In the genomic region with DNA sequence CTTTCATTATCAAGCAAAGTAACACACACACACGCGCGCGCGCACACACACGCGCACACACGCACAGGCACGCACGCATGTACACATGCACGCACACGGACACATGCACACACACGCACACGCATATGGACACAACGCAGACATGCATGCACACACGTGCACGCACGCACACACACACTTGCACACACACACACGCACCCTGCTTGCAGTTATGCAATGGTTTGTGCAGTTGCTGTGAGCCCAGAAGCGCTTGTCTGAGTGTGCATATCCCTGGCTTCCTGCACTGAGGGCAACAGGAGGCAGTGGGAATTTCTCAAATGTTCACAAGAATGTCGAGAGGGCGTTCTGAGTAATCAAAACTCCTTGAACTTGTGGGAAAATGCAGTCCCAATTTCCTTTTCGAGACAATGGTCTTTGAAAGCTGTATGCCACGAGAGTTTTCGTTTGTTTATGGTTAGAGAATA, we compare ENCODE assay signal across 25 cellular contexts. TPM values are rescaled to one million over a fixed set of nuclear protein-coding genes. Genes with fewer than 3 reads are reported as not detected.
A peak's percentile ranks its signal among the peaks of the same experiment; 100 is the strongest.
DNase-seq lines count a peak whose midpoint lies in the region; ATAC-seq, FAIRE-seq and TF ChIP-seq lines count a peak whose summit lies in the region.
"Had no signal": no experiment of that assay in that cellular context is flagged by ENCODE, and none has a peak within 500 bp of the region (broad histone marks: within the 10 kb centered on the region; RNA-seq: fewer than 3 reads in every experiment).

No MANE protein-coding gene starts in this region.

- BruUV-seq in GM12878 (replicated peaks; lab: Mats Ljungman, UMichigan), result no TSS peak

- DNase-seq in GM23338 (ENCODE audit: low spot score), result no peak
- DNase-seq in GM12878 (ENCODE audit: low read depth, low spot score), result no peak
- peak; percentile 47 for DNase-seq in hepatic stellate cell (ENCODE audit: low spot score)
- DNase-seq in pulmonary artery endothelial cell (ENCODE audit: low read depth, low spot score), result peak; percentile 91
- no peak for DNase-seq in DMS79 treated with DMSO at 0.1 percent for 48 hours (lab: John Stamatoyannopoulos, UW)
- DNase-seq: activated CD4-positive, alpha-beta T cell treated with anti-CD3 and anti-CD28 coated beads, Interleukin-2, amount 50 U/mL, for 4 hours; activated T-cell treated with anti-CD3 and anti-CD28 coated beads, Interleukin-2, amount 50 U/mL, for 1 hour; AML-193; Calu3; caudate nucleus; gastrocnemius medialis; GF-D8; KG1; NCI-H1048; NCI-H2081; NCI-H526 treated with DMSO at 0.1 percent for 48 hours; stimulated activated CD4-positive, alpha-beta T cell treated with anti-CD3 and anti-CD28 coated beads, Interleukin-2, amount 100 ng/mL, for 24 hours had no signal

- ATAC-seq in GM23338 (no peak), GM12878 (no peak), GM18858 (IDR thresholded peaks at IDR 0.05; ENCODE audit: unreplicated experiment) (no peak), GM21528 (IDR thresholded peaks at IDR 0.05; ENCODE audit: low FRiP score, unreplicated experiment) (no peak), GM18861 (IDR thresholded peaks at IDR 0.05; ENCODE audit: unreplicated experiment) (no peak)
- ATAC-seq: gastrocnemius medialis had no signal

- no peaks in the 10 kb centered on the region for H3K79me2 ChIP-seq in GM23338 (replicated peaks; ENCODE audit: insufficient read depth)
- H3K79me2 ChIP-seq in GM12878 (ENCODE audit: control insufficient read depth, insufficient read depth, low read length), result no peaks in the 10 kb centered on the region

- 79% methylated on average over 25 of the region's 25 CpGs for WGBS in GM12878 (ENCODE audit: insufficient coverage, insufficient replicate concordance, low lambda C conversion rate, missing lambda C conversion rate)

- H4K20me1 ChIP-seq in GM23338 (replicated peaks; ENCODE audit: insufficient read depth), result no peaks in the 10 kb centered on the region
- no peaks in the 10 kb centered on the region for H4K20me1 ChIP-seq in GM12878 (ENCODE audit: control insufficient read depth, insufficient read depth)

- H3K4me3 ChIP-seq in GM23338 (no peak overlapping the region), GM12878 (no peak overlapping the region)
- H3K4me3 ChIP-seq: gastrocnemius medialis, suprapubic skin had no signal

- no peak overlapping the region for H3K27ac Mint-ChIP-seq in GM23338
- H3K27ac Mint-ChIP-seq: memory B cell had no signal

- CTCF ChIA-PET in GM12878 (lab: Yijun Ruan, JAX), result no interaction called here

- H3K27ac ChIP-seq in GM23338 (ENCODE audit: low read depth), result no peak overlapping the region
- no peak overlapping the region for H3K27ac ChIP-seq in GM12878 (ENCODE audit: control insufficient read depth, insufficient read depth)
- H3K27ac ChIP-seq: gastrocnemius medialis, neutrophil, suprapubic skin had no signal

- intact Hi-C loops in GM12878 (cut with micrococcal nuclease; ENCODE audit: unreplicated experiment), result no loop called here

- no peak for FAIRE-seq in GM12878 (lab: Jason Lieb, UNC)
- FAIRE-seq: GM19239 had no signal

- H3K9ac ChIP-seq in GM12878 (ENCODE audit: control insufficient read depth, insufficient read depth, low read length), result no peak overlapping the region

- H2AFZ ChIP-seq in GM23338 (0 out of 2 replicates have a peak overlapping the region, but pooled peaks have one; percentile 47), GM12878 (ENCODE audit: control insufficient read depth, low read depth, low read length) (no peak overlapping the region)

- no peaks in the 10 kb centered on the region; the same call in 2 of the 3 replicates for H3K9me3 Mint-ChIP-seq in GM23338
- H3K9me3 Mint-ChIP-seq: memory B cell had no signal

- TF ChIP-seq RAD21 in GM12878 (IDR thresholded peaks at IDR 0.05; ENCODE audit: insufficient read depth, low read depth, low read length), result no peak

- in situ Hi-C loops in GM12878 (cut with MboI), result no loop called here

- H3K27me3 Mint-ChIP-seq in GM23338 (ENCODE audit: insufficient read depth, low read depth, poor library complexity), result peaks cover 1% of the 10 kb centered on the region
- H3K27me3 Mint-ChIP-seq: activated naive CD8-positive, alpha-beta T cell; memory B cell had no signal

- no peaks in the 10 kb centered on the region for H3K9me2 ChIP-seq in GM23338 (ENCODE audit: insufficient read depth)

- no peak overlapping the region for H3K4me2 ChIP-seq in GM23338
- H3K4me2 ChIP-seq in GM12878 (ENCODE audit: control insufficient read depth, insufficient read depth), result no peak overlapping the region

- TF ChIP-seq CTCF in GM23338 (conservative IDR thresholded peaks at IDR 0.05; ENCODE audit: low read depth in 2 of 2) (no peak), GM12878 (IDR thresholded peaks at IDR 0.05 in 2 of 3, conservative IDR thresholded peaks at IDR 0.05 in 1 of 3; ENCODE audit: control insufficient read depth in 2 of 3, extremely low read depth in 1 of 3, insufficient read depth in 1 of 3, low read depth in 3 of 3, low read length in 3 of 3) (no peak)

- H3K36me3 ChIP-seq in GM23338 (ENCODE audit: insufficient read depth) (no peaks in the 10 kb centered on the region), GM12878 (ENCODE audit: control insufficient read depth in 2 of 2, insufficient read depth in 2 of 2, low read length in 1 of 2) (no peaks in the 10 kb centered on the region; a peak in 1 of 4 replicates)
- H3K36me3 ChIP-seq: gastrocnemius medialis, neutrophil, suprapubic skin had no signal

- no peaks in the 10 kb centered on the region for H3F3A ChIP-seq in GM23338 (replicated peaks; ENCODE audit: low read depth)

- H3K36me3 Mint-ChIP-seq in GM23338 (ENCODE audit: low read depth), result no peaks in the 10 kb centered on the region; the same call in 2 of the 3 replicates
- H3K36me3 Mint-ChIP-seq: activated naive CD8-positive, alpha-beta T cell; memory B cell had no signal

- no peak for TF ChIP-seq POLR2A in GM12878 (IDR thresholded peaks at IDR 0.05; ENCODE audit: low read depth, low read length)

- peaks cover 12% of the 10 kb centered on the region for H3K4me1 Mint-ChIP-seq in GM23338

- peaks cover 4% of the 10 kb centered on the region; the same call in 1 of the 2 replicates for H3K4me1 ChIP-seq in GM23338 (ENCODE audit: insufficient read depth)
- H3K4me1 ChIP-seq in GM12878 (ENCODE audit: control insufficient read depth, insufficient read depth, low read length), result peaks cover 37% of the 10 kb centered on the region

- no peaks in the 10 kb centered on the region for H3K27me3 ChIP-seq in GM23338 (ENCODE audit: insufficient read depth)
- H3K27me3 ChIP-seq in GM12878 (replicated peaks in 1 of 2; ENCODE audit: control insufficient read depth in 2 of 2, insufficient read depth in 2 of 2, low read length in 1 of 2), result no peaks in the 10 kb centered on the region
- H3K27me3 ChIP-seq: gastrocnemius medialis, neutrophil, suprapubic skin had no signal

- H3K9me3 ChIP-seq in GM12878 (replicated peaks; ENCODE audit: control insufficient read depth, insufficient read depth, low read length), result no peaks in the 10 kb centered on the region
- H3K9me3 ChIP-seq: gastrocnemius medialis, neutrophil, suprapubic skin had no signal

- SMC1A ChIA-PET in GM12878 (lab: Charles Lee; ENCODE audit: uncharacterized antibody, unreplicated experiment), result interaction anchor here (1.1 kb wide), 1 partner anchor 11 kb away, joined by 3 read pairs; no protein-coding TSS in a partner anchor

- POLR2A ChIA-PET in GM12878 (lab: Charles Lee), result no interaction called here

- no peak overlapping the region for H3K4me3 Mint-ChIP-seq in GM23338
- H3K4me3 Mint-ChIP-seq: activated naive CD8-positive, alpha-beta T cell; memory B cell had no signal

- RAD21 ChIA-PET in GM12878 (lab: Charles Lee; ENCODE audit: unreplicated experiment), result no interaction called here

- TF ChIP-seq EP300 in GM12878 (IDR thresholded peaks at IDR 0.05; ENCODE audit: borderline replicate concordance in 1 of 2, control insufficient read depth in 1 of 2, low read depth in 2 of 2, low read length in 2 of 2), result no peak

TF ChIP-seq in GM23338, 12 proteins besides CTCF, POLR2A, EP300 and RAD21 (continues in another document):
- no peak for TF ChIP-seq NANOG (IDR thresholded peaks at IDR 0.05; ENCODE audit: borderline replicate concordance)

TF ChIP-seq in GM12878, 131 proteins besides CTCF, POLR2A, EP300 and RAD21 (continues in another document):
- TF ChIP-seq, protein P1, sequence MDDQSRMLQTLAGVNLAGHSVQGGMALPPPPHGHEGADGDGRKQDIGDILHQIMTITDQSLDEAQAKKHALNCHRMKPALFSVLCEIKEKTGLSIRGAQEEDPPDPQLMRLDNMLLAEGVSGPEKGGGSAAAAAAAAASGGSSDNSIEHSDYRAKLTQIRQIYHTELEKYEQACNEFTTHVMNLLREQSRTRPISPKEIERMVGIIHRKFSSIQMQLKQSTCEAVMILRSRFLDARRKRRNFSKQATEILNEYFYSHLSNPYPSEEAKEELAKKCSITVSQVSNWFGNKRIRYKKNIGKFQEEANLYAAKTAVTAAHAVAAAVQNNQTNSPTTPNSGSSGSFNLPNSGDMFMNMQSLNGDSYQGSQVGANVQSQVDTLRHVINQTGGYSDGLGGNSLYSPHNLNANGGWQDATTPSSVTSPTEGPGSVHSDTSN (IDR thresholded peaks at IDR 0.05; ENCODE audit: insufficient replicate concordance, low read depth, low read length), result peak; percentile 76
- TF ChIP-seq CBX3 (IDR thresholded peaks at IDR 0.05; ENCODE audit: borderline replicate concordance, low read depth) (no peak), SMARCA5 (IDR thresholded peaks at IDR 0.05) (no peak)

RNA-seq across cellular contexts. Expression of a gene that starts 41.6 kb away (rescaled TPM):
- 25.7 and 41.3 TPM in 2 replicates for total RNA-seq in GM23338 (2014; rRNA removed; shearing (Covaris generic))
- 33.4 and 33.7 TPM in 2 replicates for polyA plus RNA-seq in GM23338 (2016; fragmentation: Nextera tagmentation; extraction: Ambion mirVana)
- 374 and 384 TPM in 2 replicates for total RNA-seq in GM12878 (2013; cell fraction: nucleolus; rRNA removed)
- total RNA-seq in GM12878 (2014; rRNA removed), result 383 and 419 TPM in 2 replicates
- total RNA-seq in GM12878 (2014; rRNA removed; fragmentation: Illumina TruSeq; extraction: Trizol), result 278 and 281 TPM in 2 replicates
- total RNA-seq in GM12878 (2021), result 303 and 309 TPM in 2 replicates
- 104 TPM for polyA plus RNA-seq in GM12878 (2011; ENCODE audit: low read depth)
- 149 and 274 TPM in 2 replicates for polyA plus RNA-seq in GM12878 (2011; rRNA removed)
- 327 and 351 TPM in 2 replicates for polyA plus RNA-seq in GM12878 (2011; cell fraction: cytosol; rRNA removed)
- polyA plus RNA-seq in GM12878 (2011; cell fraction: nucleus; rRNA removed), result 803 and 908 TPM in 2 replicates
- polyA plus RNA-seq in GM12878 (2012), result 177 and 183 TPM in 2 replicates
- polyA plus RNA-seq in GM12878 (2014; fragmentation: Illumina TruSeq; extraction: Trizol), result 218 and 275 TPM in 2 replicates
- polyA plus RNA-seq in GM12878 (2014; fragmentation: Nextera tagmentation; extraction: Ambion mirVana), result 100 to 1,000 TPM; 123 to 159 TPM
- polyA plus RNA-seq in GM12878 (2014; rRNA removed), result 259 and 331 TPM in 2 replicates
- polyA plus RNA-seq in GM12878 (2016; fragmentation: Nextera tagmentation; extraction: Ambion mirVana), result 100 to 1,000 TPM; 187 to 200 TPM
- polyA minus RNA-seq in GM12878 (2011; rRNA and poly(A)+ RNA removed), result 500 and 595 TPM in 2 replicates
- 230 and 243 TPM in 2 replicates for polyA minus RNA-seq in GM12878 (2011; cell fraction: cytosol; rRNA and poly(A)+ RNA removed)
- 702 and 1,107 TPM in 2 replicates for polyA minus RNA-seq in GM12878 (2011; cell fraction: nucleus; rRNA and poly(A)+ RNA removed)
- 128 and 166 TPM in 2 replicates for total RNA-seq in pulmonary artery endothelial cell

Comparison
In these comparisons a context has a peak if more than half of its experiments do, and no peak if none do; other contexts are left out.
1. DNase-seq: peak in hepatic stellate cell (single experiment) and pulmonary artery endothelial cell (single experiment); none in GM23338 (single experiment), GM12878 (single experiment) and DMS79 treated with DMSO at 0.1 percent for 48 hours (single experiment).